Comparison of ENCODE assay signal across 26 cellular contexts in genomic region chr3:15387735-15388134, GRCh38. TPM values are rescaled to one million over a fixed set of nuclear protein-coding genes. Genes with fewer than 3 reads are reported as not detected.
DNase-seq lines count a peak whose midpoint lies in the region; ATAC-seq, FAIRE-seq and TF ChIP-seq lines count a peak whose summit lies in the region.
"Had no signal": no experiment of that assay in that cellular context is flagged by ENCODE, and none has a peak within 500 bp of the region (broad histone marks: within the 10 kb centered on the region; RNA-seq: fewer than 3 reads in every experiment).

No MANE protein-coding gene starts in this region.

- H3K4me1 Mint-ChIP-seq in activated CD4-positive, alpha-beta T cell treated with anti-CD3 and anti-CD28 coated beads for 36 hours, result no peaks in the 10 kb centered on the region

- H4K20me1 ChIP-seq in mammary epithelial cell (ENCODE audit: insufficient read depth, low read length), result no peaks in the 10 kb centered on the region
- no peaks in the 10 kb centered on the region for H4K20me1 ChIP-seq in HepG2 (ENCODE audit: insufficient read depth, low read length)

- H3K36me3 ChIP-seq in mammary epithelial cell (ENCODE audit: insufficient read depth, low read length), result no peaks in the 10 kb centered on the region
- no peaks in the 10 kb centered on the region for H3K36me3 ChIP-seq in breast epithelium
- H3K36me3 ChIP-seq in HepG2 (replicated peaks in 1 of 2; ENCODE audit: control insufficient read depth in 1 of 2, insufficient read depth in 2 of 2, low read length in 2 of 2), result no peaks in the 10 kb centered on the region
- H3K36me3 ChIP-seq in vagina, result no peaks in the 10 kb centered on the region
- H3K36me3 ChIP-seq: BE2C, thoracic aorta had no signal

- DNase-seq in mammary epithelial cell, result no peak
- DNase-seq in breast epithelium (ENCODE audit: low spot score in 2 of 2), result no peak
- DNase-seq in HepG2 (ENCODE audit: low spot score), result no peak
- DNase-seq in vagina (ENCODE audit: extremely low spot score in 2 of 2), result no peak
- no peak for DNase-seq in epidermal melanocyte (ENCODE audit: insufficient read length, low spot score)
- no peak for DNase-seq in activated CD4-positive, alpha-beta T cell treated with anti-CD3 and anti-CD28 coated beads for 36 hours
- no peak for DNase-seq in DMS53 (lab: John Stamatoyannopoulos, UW)
- DNase-seq: 8988T; activated CD4-positive, alpha-beta memory T cell treated with anti-CD3 and anti-CD28 coated beads for 36 hours; activated CD4-positive, CD25-positive, alpha-beta regulatory T cell; activated gamma-delta T cell; activated T-cell treated with anti-CD3 and anti-CD28 coated beads for 4 hours; BE2C; cortex of kidney; DMS79 treated with DMSO at 0.1 percent for 48 hours; kidney; NCI-H1105; NCI-H2029 treated with DMSO at 0.1 percent for 48 hours; nephron progenitor cell; posterior cingulate gyrus had no signal

- no peak for TF ChIP-seq CTCF in mammary epithelial cell (conservative IDR thresholded peaks at IDR 0.05 in 1 of 2, IDR thresholded peaks at IDR 0.05 in 1 of 2; ENCODE audit: extremely low read depth in 1 of 2, insufficient read depth in 1 of 2, low read depth in 1 of 2, low read length in 2 of 2)
- no peak for TF ChIP-seq CTCF in breast epithelium (IDR thresholded peaks at IDR 0.05)
- TF ChIP-seq CTCF in HepG2 (CRISPR knock-in tag; IDR thresholded peaks at IDR 0.05), result no peak
- TF ChIP-seq CTCF in vagina (IDR thresholded peaks at IDR 0.05), result no peak

- no peaks in the 10 kb centered on the region for H3K36me3 Mint-ChIP-seq in activated CD4-positive, alpha-beta T cell treated with anti-CD3 and anti-CD28 coated beads for 36 hours (ENCODE audit: low read depth)
- H3K36me3 Mint-ChIP-seq: activated CD4-positive, alpha-beta memory T cell treated with anti-CD3 and anti-CD28 coated beads for 36 hours; stimulated activated effector memory CD8-positive, alpha-beta T cell treated with anti-CD3 and anti-CD28 coated beads, Interleukin-12 subunit alpha, Interleukin-12 subunit beta, amount 100 ng/mL, for 72 hours had no signal

- in situ Hi-C loops in mammary epithelial cell (cut with MboI; ENCODE audit: low sequenced_read_pairs in 2 of 2), result no loop called here
- in situ Hi-C loops in HepG2 (cut with HindIII; ENCODE audit: extremely low pct_ligation_motif_present, low pct_unique_long_range_greater_than_20kb), result loop anchor here (10.0 kb wide), 1 partner anchor 273 kb away; no protein-coding TSS in a partner anchor

- no peak for TF ChIP-seq EP300 in HepG2 (IDR thresholded peaks at IDR 0.05; ENCODE audit: low read depth in 2 of 2, low read length in 2 of 2)
- no peak for TF ChIP-seq EP300 in HepG2 (CRISPR knock-in tag; IDR thresholded peaks at IDR 0.05; ENCODE audit: borderline replicate concordance)

- H3K27me3 Mint-ChIP-seq in activated CD4-positive, alpha-beta T cell treated with anti-CD3 and anti-CD28 coated beads for 36 hours, result no peaks in the 10 kb centered on the region
- H3K27me3 Mint-ChIP-seq: activated CD4-positive, alpha-beta memory T cell treated with anti-CD3 and anti-CD28 coated beads for 36 hours had no signal

- H3K27me3 ChIP-seq in mammary epithelial cell (ENCODE audit: insufficient read depth, low read length) (no peaks in the 10 kb centered on the region), breast epithelium (no peaks in the 10 kb centered on the region), HepG2 (ENCODE audit: control insufficient read depth in 1 of 2, insufficient read depth in 2 of 2, low read length in 2 of 2) (no peaks in the 10 kb centered on the region), vagina (no peaks in the 10 kb centered on the region)
- H3K27me3 ChIP-seq: BE2C had no signal

- H3K9me3 Mint-ChIP-seq in activated CD4-positive, alpha-beta T cell treated with anti-CD3 and anti-CD28 coated beads for 36 hours (ENCODE audit: low read depth), result peaks cover 4% of the 10 kb centered on the region
- H3K9me3 Mint-ChIP-seq: stimulated activated effector memory CD8-positive, alpha-beta T cell treated with anti-CD3 and anti-CD28 coated beads, Interleukin-12 subunit alpha, Interleukin-12 subunit beta, amount 100 ng/mL, for 72 hours had no signal

- peaks cover 2% of the 10 kb centered on the region for H3K9me3 ChIP-seq in mammary epithelial cell (replicated peaks; ENCODE audit: insufficient read depth, low read length)
- H3K9me3 ChIP-seq in breast epithelium, result peaks cover 7 to 16% of the 10 kb centered on the region in 2 donors
- no peaks in the 10 kb centered on the region; the same call in 1 of the 2 replicates for H3K9me3 ChIP-seq in HepG2 (ENCODE audit: low read length)
- H3K9me3 ChIP-seq in vagina, result peaks cover 5% of the 10 kb centered on the region
- H3K9me3 ChIP-seq: BE2C, thoracic aorta had no signal

- H3K4me2 ChIP-seq in mammary epithelial cell (ENCODE audit: insufficient read depth, low read depth, low read length) (peak overlapping the region; percentile 28), HepG2 (ENCODE audit: low read depth, low read length) (no peak overlapping the region)

- no peaks in the 10 kb centered on the region for H3K79me2 ChIP-seq in mammary epithelial cell (ENCODE audit: insufficient read depth, low read length)
- no peaks in the 10 kb centered on the region for H3K79me2 ChIP-seq in HepG2 (ENCODE audit: insufficient read depth, low read length)

- peaks cover 10% of the 10 kb centered on the region for H3K4me1 ChIP-seq in mammary epithelial cell (ENCODE audit: insufficient read depth, low read length)
- H3K4me1 ChIP-seq in breast epithelium, result no peaks in the 10 kb centered on the region
- 0 out of 2 replicates have a peak, but pooled peaks cover 5% of the 10 kb centered on the region for H3K4me1 ChIP-seq in HepG2 (ENCODE audit: insufficient read depth, low read length)
- H3K4me1 ChIP-seq in vagina, result no peaks in the 10 kb centered on the region
- H3K4me1 ChIP-seq: BE2C had no signal

- no peak for TF ChIP-seq RAD21 in HepG2 (CRISPR knock-in tag; IDR thresholded peaks at IDR 0.05)

- H2AFZ ChIP-seq in mammary epithelial cell (ENCODE audit: low read depth, low read length) (no peak overlapping the region), HepG2 (ENCODE audit: low read length) (no peak overlapping the region)

- FAIRE-seq in HepG2 (lab: Jason Lieb, UNC), result no peak
- FAIRE-seq: bronchial epithelial cell, H1, kidney had no signal

- 91% methylated on average over 3 of the region's 3 CpGs for WGBS in mammary epithelial cell (ENCODE audit: low coverage, missing lambda C conversion rate)
- WGBS in HepG2 (ENCODE audit: low lambda C conversion rate), result 29% methylated on average over 3 of the region's 3 CpGs

- H3K27ac ChIP-seq in mammary epithelial cell (ENCODE audit: insufficient read depth, low read depth, low read length) (peak overlapping the region; percentile 27), breast epithelium (no peak overlapping the region), HepG2 (ENCODE audit: extremely low read length, insufficient read depth, low read length) (no peak overlapping the region), vagina (peak overlapping the region; percentile 18)
- H3K27ac ChIP-seq: HL-60, thoracic aorta had no signal

- peak; percentile 28; the same call in 2 of the 3 replicates for ATAC-seq in SK-N-SH treated with all-trans-retinoic acid at 6 μM for 48 hours
- peak; percentile 60 for ATAC-seq in HepG2
- no peak for ATAC-seq in activated CD4-positive, alpha-beta T cell treated with anti-CD3 and anti-CD28 coated beads for 36 hours
- ATAC-seq: stimulated activated effector memory CD8-positive, alpha-beta T cell treated with anti-CD3 and anti-CD28 coated beads, Interleukin-12 subunit alpha, Interleukin-12 subunit beta, amount 100 ng/mL, for 72 hours had no signal

- dilution Hi-C loops in mammary epithelial cell (cut with HindIII; ENCODE audit: low sequenced_read_pairs), result no loop called here

- intact Hi-C loops in mammary epithelial cell (cut with micrococcal nuclease), result no loop called here
- intact Hi-C loops in breast epithelium (cut with DNase I; ENCODE audit: low total_unique reads), result loop anchor here (10.0 kb wide), 1 partner anchor 123 kb away; no protein-coding TSS in a partner anchor
- intact Hi-C loops in HepG2 (cut with micrococcal nuclease; ENCODE audit: unreplicated experiment), result no loop called here
- intact Hi-C loops in vagina (cut with DNase I), result no loop called here
- intact Hi-C loops in activated CD4-positive, alpha-beta T cell treated with anti-CD3 and anti-CD28 coated beads for 36 hours (cut with DNase I, micrococcal nuclease), result no loop called here

- POLR2A ChIA-PET in HepG2 (lab: Yijun Ruan, JAX), result no interaction called here
- POLR2A ChIA-PET in activated CD4-positive, alpha-beta T cell treated with anti-CD3 and anti-CD28 coated beads for 36 hours (lab: Charles Lee), result no interaction called here

- BruUV-seq in mammary epithelial cell (replicated peaks; lab: Mats Ljungman, UMichigan), result no TSS peak
- no TSS peak for BruUV-seq in HepG2 (replicated peaks; lab: Mats Ljungman, UMichigan)

- no peak for TF ChIP-seq POLR2A in breast epithelium (IDR thresholded peaks at IDR 0.05)
- TF ChIP-seq POLR2A in HepG2 (IDR thresholded peaks at IDR 0.05; ENCODE audit: insufficient read depth in 1 of 2, low read depth in 2 of 2, low read length in 2 of 2), result no peak
- TF ChIP-seq POLR2A in vagina (IDR thresholded peaks at IDR 0.05), result no peak

- H3K4me3 ChIP-seq in mammary epithelial cell (replicated peaks in 1 of 3; ENCODE audit: insufficient read depth in 1 of 3, low read depth in 2 of 3, low read length in 3 of 3), result no peak overlapping the region
- no peak overlapping the region for H3K4me3 ChIP-seq in breast epithelium
- H3K4me3 ChIP-seq in HepG2 (replicated peaks in 1 of 3; ENCODE audit: insufficient read depth in 1 of 3, low read depth in 2 of 3, low read length in 3 of 3), result no peak overlapping the region
- no peak overlapping the region for H3K4me3 ChIP-seq in vagina
- H3K4me3 ChIP-seq: thoracic aorta had no signal

- H3K4me3 Mint-ChIP-seq in activated CD4-positive, alpha-beta T cell treated with anti-CD3 and anti-CD28 coated beads for 36 hours, result no peak overlapping the region
- H3K4me3 Mint-ChIP-seq: activated CD4-positive, alpha-beta memory T cell treated with anti-CD3 and anti-CD28 coated beads for 36 hours; nephron progenitor cell; stimulated activated effector memory CD8-positive, alpha-beta T cell treated with anti-CD3 and anti-CD28 coated beads, Interleukin-12 subunit alpha, Interleukin-12 subunit beta, amount 100 ng/mL, for 72 hours had no signal

- CTCF ChIA-PET in mammary epithelial cell (lab: Charles Lee; ENCODE audit: low non-redundant PET), result no interaction called here
- CTCF ChIA-PET in HepG2 (lab: Yijun Ruan, JAX; ENCODE audit: low intra/inter-chr PET ratio, low total read pairs), result no interaction called here
- CTCF ChIA-PET in activated CD4-positive, alpha-beta T cell treated with anti-CD3 and anti-CD28 coated beads for 36 hours (lab: Charles Lee), result interaction anchor here (0.6 to 4.5 kb wide), 5 partner anchors 11 to 223 kb away, joined by 3 to 15 read pairs (median 7); no protein-coding TSS in a partner anchor

- no peak overlapping the region for H3K27ac Mint-ChIP-seq in activated CD4-positive, alpha-beta T cell treated with anti-CD3 and anti-CD28 coated beads for 36 hours
- H3K27ac Mint-ChIP-seq: activated CD4-positive, alpha-beta memory T cell treated with anti-CD3 and anti-CD28 coated beads for 36 hours; nephron progenitor cell; stimulated activated effector memory CD8-positive, alpha-beta T cell treated with anti-CD3 and anti-CD28 coated beads, Interleukin-12 subunit alpha, Interleukin-12 subunit beta, amount 100 ng/mL, for 72 hours had no signal

- no peak overlapping the region for H3K9ac ChIP-seq in mammary epithelial cell (ENCODE audit: insufficient read depth, low read length)
- H3K9ac ChIP-seq in HepG2 (ENCODE audit: insufficient read depth, low read depth, low read length), result no peak overlapping the region

RNA-seq across cellular contexts. Expression of gene METTL6, which starts 39.6 kb away (rescaled TPM):
- total RNA-seq in mammary epithelial cell (10 to 100 TPM; 19.7 to 21.5 TPM), breast epithelium (10 to 100 TPM in 2 of 3 donors, 1 to 10 TPM in 1; 9.1 to 23.6 (median 21.8) TPM), HepG2 (2016; rRNA removed; fragmentation: Illumina TruSeq; extraction: Trizol) (29.4 and 35.9 TPM in 2 replicates), vagina (13.8 TPM)
- polyA plus RNA-seq in mammary epithelial cell (14.5 TPM), HepG2 (2011; rRNA removed) (17.2 and 17.3 TPM in 2 replicates)
- polyA minus RNA-seq in mammary epithelial cell, result 12.1 TPM
- 22.7 and 26.8 TPM in 2 replicates for total RNA-seq in HepG2 (2016; cell fraction: cytosol; rRNA removed; fragmentation: Illumina TruSeq; extraction: Trizol; ENCODE audit: low read depth)
- 27.2 and 36.6 TPM in 2 replicates for total RNA-seq in HepG2 (2016; cell fraction: insoluble cytoplasmic fraction; rRNA removed; fragmentation: Illumina TruSeq; extraction: Trizol)
- total RNA-seq in HepG2 (2016; cell fraction: membrane; rRNA removed; fragmentation: Illumina TruSeq; extraction: Trizol), result 24.1 and 24.6 TPM in 2 replicates
- total RNA-seq in HepG2 (2016; cell fraction: nucleus; rRNA removed; fragmentation: Illumina TruSeq; extraction: Trizol), result 19.4 and 19.9 TPM in 2 replicates
- polyA plus RNA-seq in HepG2 (2011; cell fraction: cytosol; rRNA removed), result 14.0 and 16.7 TPM in 2 replicates
- polyA plus RNA-seq in HepG2 (2011; cell fraction: nucleus; rRNA removed), result 8.0 and 10.6 TPM in 2 replicates
- 14.2 and 16.9 TPM in 2 replicates for polyA plus RNA-seq in HepG2 (2012)
- 8.7 and 10.2 TPM in 2 replicates for polyA plus RNA-seq in HepG2 (2016; cell fraction: cytosol; fragmentation: Illumina TruSeq; extraction: Trizol; ENCODE audit: low read depth)
- 27.6 and 30.8 TPM in 2 replicates for polyA plus RNA-seq in HepG2 (2016; cell fraction: insoluble cytoplasmic fraction; fragmentation: Illumina TruSeq; extraction: Trizol; ENCODE audit: low read depth)
- polyA plus RNA-seq in HepG2 (2016; cell fraction: membrane; fragmentation: Illumina TruSeq; extraction: Trizol; ENCODE audit: low read depth), result 10.9 and 14.1 TPM in 2 replicates
- 18.8 and 19.1 TPM in 2 replicates for polyA plus RNA-seq in HepG2 (2016; cell fraction: nucleus; fragmentation: Illumina TruSeq; extraction: Trizol; ENCODE audit: insufficient read depth, low read depth)
- polyA minus RNA-seq in HepG2 (2011; rRNA and poly(A)+ RNA removed; ENCODE audit: low replicate concordance), result 17.3 and 21.1 TPM in 2 replicates
- 7.7 and 9.8 TPM in 2 replicates for polyA minus RNA-seq in HepG2 (2011; cell fraction: cytosol; rRNA and poly(A)+ RNA removed)
- polyA minus RNA-seq in HepG2 (2011; cell fraction: nucleus; rRNA and poly(A)+ RNA removed), result 20.2 and 23.5 TPM in 2 replicates
- 10 to 100 TPM; 13.0 to 19.5 TPM for total RNA-seq in activated CD4-positive, alpha-beta T cell treated with anti-CD3 and anti-CD28 coated beads for 36 hours

RNA-seq across cellular contexts. Expression of gene EAF1, which starts 39.7 kb away (rescaled TPM):
- total RNA-seq in mammary epithelial cell, result 10 to 100 TPM; 23.4 to 40.3 TPM
- polyA plus RNA-seq in mammary epithelial cell, result 10.9 TPM
- 9.0 TPM for polyA minus RNA-seq in mammary epithelial cell
- total RNA-seq in breast epithelium, result 10 to 100 TPM; 18.7 to 21.5 (median 21.0) TPM
- 30.0 and 38.5 TPM in 2 replicates for total RNA-seq in HepG2 (2016; rRNA removed; fragmentation: Illumina TruSeq; extraction: Trizol)
- 2.7 and 2.8 TPM in 2 replicates for total RNA-seq in HepG2 (2016; cell fraction: cytosol; rRNA removed; fragmentation: Illumina TruSeq; extraction: Trizol; ENCODE audit: low read depth)
- 30.9 and 39.2 TPM in 2 replicates for total RNA-seq in HepG2 (2016; cell fraction: insoluble cytoplasmic fraction; rRNA removed; fragmentation: Illumina TruSeq; extraction: Trizol)
- total RNA-seq in HepG2 (2016; cell fraction: membrane; rRNA removed; fragmentation: Illumina TruSeq; extraction: Trizol), result 13.8 and 15.2 TPM in 2 replicates
- total RNA-seq in HepG2 (2016; cell fraction: nucleus; rRNA removed; fragmentation: Illumina TruSeq; extraction: Trizol), result 15.8 and 18.3 TPM in 2 replicates
- 8.1 and 8.4 TPM in 2 replicates for polyA plus RNA-seq in HepG2 (2011; rRNA removed)
- polyA plus RNA-seq in HepG2 (2011; cell fraction: cytosol; rRNA removed), result 7.9 and 8.6 TPM in 2 replicates
- 8.3 and 10.1 TPM in 2 replicates for polyA plus RNA-seq in HepG2 (2011; cell fraction: nucleus; rRNA removed)
- polyA plus RNA-seq in HepG2 (2012), result 13.2 and 13.9 TPM in 2 replicates
- 0.75 and 0.85 TPM in 2 replicates for polyA plus RNA-seq in HepG2 (2016; cell fraction: cytosol; fragmentation: Illumina TruSeq; extraction: Trizol; ENCODE audit: low read depth)
- polyA plus RNA-seq in HepG2 (2016; cell fraction: insoluble cytoplasmic fraction; fragmentation: Illumina TruSeq; extraction: Trizol; ENCODE audit: low read depth), result 26.3 and 27.8 TPM in 2 replicates
- polyA plus RNA-seq in HepG2 (2016; cell fraction: membrane; fragmentation: Illumina TruSeq; extraction: Trizol; ENCODE audit: low read depth), result 3.4 and 3.8 TPM in 2 replicates
- 20.2 and 20.4 TPM in 2 replicates for polyA plus RNA-seq in HepG2 (2016; cell fraction: nucleus; fragmentation: Illumina TruSeq; extraction: Trizol; ENCODE audit: insufficient read depth, low read depth)
- polyA minus RNA-seq in HepG2 (2011; rRNA and poly(A)+ RNA removed; ENCODE audit: low replicate concordance), result 14.7 and 20.2 TPM in 2 replicates
- polyA minus RNA-seq in HepG2 (2011; cell fraction: cytosol; rRNA and poly(A)+ RNA removed), result 14.6 and 16.9 TPM in 2 replicates
- polyA minus RNA-seq in HepG2 (2011; cell fraction: nucleus; rRNA and poly(A)+ RNA removed), result 7.5 and 13.4 TPM in 2 replicates
- total RNA-seq in vagina, result 15.7 TPM
- total RNA-seq in activated CD4-positive, alpha-beta T cell treated with anti-CD3 and anti-CD28 coated beads for 36 hours, result 10 to 100 TPM; 21.2 to 25.6 TPM

RNA-seq across cellular contexts. Expression of gene SH3BP5, which starts 55.3 kb away (rescaled TPM):
- 10 to 100 TPM; 15.4 to 21.0 TPM for total RNA-seq in mammary epithelial cell
- 20.1 TPM for polyA plus RNA-seq in mammary epithelial cell
- polyA minus RNA-seq in mammary epithelial cell, result 10.6 TPM
- total RNA-seq in breast epithelium, result 10 to 100 TPM; 56.9 to 96.2 (median 83.2) TPM
- 0.09 TPM in 1 of 2 replicates, not detected in the other for total RNA-seq in HepG2 (2016; rRNA removed; fragmentation: Illumina TruSeq; extraction: Trizol)
- total RNA-seq in HepG2 (2016; cell fraction: cytosol; rRNA removed; fragmentation: Illumina TruSeq; extraction: Trizol; ENCODE audit: low read depth), result not detected in 2 replicates
- total RNA-seq in HepG2 (2016; cell fraction: insoluble cytoplasmic fraction; rRNA removed; fragmentation: Illumina TruSeq; extraction: Trizol), result 0.06 TPM in 1 of 2 replicates, not detected in the other
- not detected in 2 replicates for total RNA-seq in HepG2 (2016; cell fraction: membrane; rRNA removed; fragmentation: Illumina TruSeq; extraction: Trizol)
- not detected in 2 replicates for total RNA-seq in HepG2 (2016; cell fraction: nucleus; rRNA removed; fragmentation: Illumina TruSeq; extraction: Trizol)
- 0.09 and 0.16 TPM in 2 replicates for polyA plus RNA-seq in HepG2 (2011; rRNA removed)
- 0.05 and 0.09 TPM in 2 replicates for polyA plus RNA-seq in HepG2 (2011; cell fraction: cytosol; rRNA removed)
- 0.26 TPM in 1 of 2 replicates, not detected in the other for polyA plus RNA-seq in HepG2 (2011; cell fraction: nucleus; rRNA removed)
- 0.11 TPM in 1 of 2 replicates, not detected in the other for polyA plus RNA-seq in HepG2 (2012)
- polyA plus RNA-seq in HepG2 (2016; cell fraction: cytosol; fragmentation: Illumina TruSeq; extraction: Trizol; ENCODE audit: low read depth), result not detected in 2 replicates
- 0.25 TPM in 1 of 2 replicates, not detected in the other for polyA plus RNA-seq in HepG2 (2016; cell fraction: insoluble cytoplasmic fraction; fragmentation: Illumina TruSeq; extraction: Trizol; ENCODE audit: low read depth)
- not detected in 2 replicates for polyA plus RNA-seq in HepG2 (2016; cell fraction: membrane; fragmentation: Illumina TruSeq; extraction: Trizol; ENCODE audit: low read depth)
- not detected in 2 replicates for polyA plus RNA-seq in HepG2 (2016; cell fraction: nucleus; fragmentation: Illumina TruSeq; extraction: Trizol; ENCODE audit: insufficient read depth, low read depth)
- 0.18 and 30.8 TPM in 2 replicates for polyA minus RNA-seq in HepG2 (2011; rRNA and poly(A)+ RNA removed; ENCODE audit: low replicate concordance)
- not detected in 2 replicates for polyA minus RNA-seq in HepG2 (2011; cell fraction: cytosol; rRNA and poly(A)+ RNA removed)
- 0.52 TPM in 1 of 2 replicates, not detected in the other for polyA minus RNA-seq in HepG2 (2011; cell fraction: nucleus; rRNA and poly(A)+ RNA removed)
- total RNA-seq in vagina, result 78.6 TPM
- 1 to 10 TPM; 8.9 to 9.4 TPM for total RNA-seq in activated CD4-positive, alpha-beta T cell treated with anti-CD3 and anti-CD28 coated beads for 36 hours

Comparison
In these comparisons a context has a peak if more than half of its experiments do, and no peak if none do; other contexts are left out.
1. H3K27ac ChIP-seq: peak in mammary epithelial cell (single experiment) and vagina (single experiment); none in breast epithelium (0 of 2) and HepG2 (single experiment).